Comparison of ENCODE assay signal across 28 cellular contexts in the genomic region with DNA sequence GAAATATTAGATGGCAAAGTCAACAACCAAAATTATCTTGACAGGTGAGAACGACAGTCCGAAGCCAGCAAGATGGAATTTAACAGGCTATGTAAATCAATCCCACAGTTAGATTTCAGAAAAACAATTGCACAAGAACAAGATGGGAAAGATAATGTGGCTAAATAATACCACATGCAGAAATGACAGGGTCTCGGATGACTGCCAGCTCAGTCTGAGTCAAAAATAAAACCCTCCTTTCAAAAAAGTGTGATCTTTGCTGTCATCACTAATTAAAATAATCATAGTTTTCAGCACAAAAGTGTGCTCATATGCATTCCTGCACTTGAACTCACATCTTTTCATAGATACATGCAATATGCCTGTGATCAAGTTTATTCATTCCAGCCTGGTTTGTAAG. TPM values are rescaled to one million over a fixed set of nuclear protein-coding genes. Genes with fewer than 3 reads are reported as not detected.
"Had no signal": no experiment of that assay in that cellular context is flagged by ENCODE, and none has a peak within 500 bp of the region (broad histone marks: within the 10 kb centered on the region; RNA-seq: fewer than 3 reads in every experiment).

No MANE protein-coding gene starts in this region.

- ATAC-seq: activated CD8-positive, alpha-beta memory T cell treated with anti-CD3 and anti-CD28 coated beads, Interleukin-2, amount 10 ng/mL, durations not matched to agents 7 days and 5 days; activated CD8-positive, alpha-beta T cell treated with anti-CD3 and anti-CD28 coated beads for 36 hours; heart left ventricle; left colon; psoas muscle; right cardiac atrium; stimulated activated naive CD8-positive, alpha-beta T cell treated with anti-CD3 and anti-CD28 coated beads, Interleukin-15, Interleukin-2, amounts not matched to agents 100 U/mL and 50 U/mL, for 24 hours; upper lobe of right lung had no signal

- H3K9me3 ChIP-seq: adrenal gland, ascending aorta, heart left ventricle, neutrophil, ovary, psoas muscle, upper lobe of right lung had no signal

- DNase-seq: activated CD4-positive, alpha-beta T cell treated with anti-CD3 and anti-CD28 coated beads, Interleukin-2, amount 10 ng/mL, durations not matched to agents 7 days and 5 days; activated CD4-positive, CD25-positive, alpha-beta regulatory T cell treated with anti-CD3 and anti-CD28 coated beads, Interleukin-2, amount 50 U/mL, for 72 hours; activated CD8-positive, alpha-beta memory T cell treated with anti-CD3 and anti-CD28 coated beads, Interleukin-2, amount 10 ng/mL, durations not matched to agents 7 days and 5 days; activated CD8-positive, alpha-beta T cell treated with anti-CD3 and anti-CD28 coated beads for 36 hours; activated gamma-delta T cell treated with Interleukin-2 at 50 U/mL for 16 hours; activated T-cell treated with anti-CD3 and anti-CD28 coated beads, Interleukin-2, amount 50 U/mL, for 1 hour; adrenal gland; brain microvascular endothelial cell; caudate nucleus; effector CD4-positive, alpha-beta T cell; heart left ventricle; left colon; mesenchymal stem cell; ovary; psoas muscle; right cardiac atrium; stimulated activated CD4-positive, alpha-beta T cell treated with anti-CD3 and anti-CD28 coated beads, Interleukin-12 subunit alpha, Interleukin-12 subunit beta, amount 100 ng/mL, for 4 hours; stimulated activated CD4-positive, alpha-beta T cell treated with anti-CD3 and anti-CD28 coated beads, Interleukin-4, amount 100 ng/mL, for 4 hours; stimulated activated naive CD8-positive, alpha-beta T cell treated with anti-CD3 and anti-CD28 coated beads, Interleukin-15, Interleukin-2, amounts not matched to agents 100 U/mL and 50 U/mL, for 24 hours; T-helper 2 cell; upper lobe of right lung; WERI-Rb-1 had no signal

- H3K27ac ChIP-seq: adrenal gland, ascending aorta, brain microvascular endothelial cell, heart left ventricle, neutrophil, ovary, psoas muscle, upper lobe of right lung, WERI-Rb-1 had no signal

- H3K4me3 ChIP-seq: adrenal gland, ascending aorta, heart left ventricle, ovary, psoas muscle, upper lobe of right lung had no signal

- H3K36me3 ChIP-seq: adrenal gland, ascending aorta, brain microvascular endothelial cell, heart left ventricle, neutrophil, ovary, upper lobe of right lung, WERI-Rb-1 had no signal

- H3K27me3 ChIP-seq: ascending aorta, brain microvascular endothelial cell, ovary, upper lobe of right lung had no signal

- H3K4me1 ChIP-seq: adrenal gland, ascending aorta, heart left ventricle, psoas muscle had no signal

RNA-seq across cellular contexts. Expression of a gene that starts 25.9 kb away (rescaled TPM):
- total RNA-seq: activated CD4-positive, alpha-beta T cell treated with anti-CD3 and anti-CD28 coated beads, Interleukin-2, amount 10 ng/mL, durations not matched to agents 7 days and 5 days; activated CD8-positive, alpha-beta memory T cell treated with anti-CD3 and anti-CD28 coated beads, Interleukin-2, amount 10 ng/mL, durations not matched to agents 7 days and 5 days; activated CD8-positive, alpha-beta T cell treated with anti-CD3 and anti-CD28 coated beads for 36 hours; heart left ventricle; mononuclear cell; myocyte; psoas muscle; right cardiac atrium; skeletal muscle tissue had no signal
- polyA plus RNA-seq: right cardiac atrium had no signal

RNA-seq across cellular contexts. Expression of a gene that starts 51.6 kb away (rescaled TPM):
- total RNA-seq: activated CD4-positive, alpha-beta T cell treated with anti-CD3 and anti-CD28 coated beads, Interleukin-2, amount 10 ng/mL, durations not matched to agents 7 days and 5 days; activated CD8-positive, alpha-beta memory T cell treated with anti-CD3 and anti-CD28 coated beads, Interleukin-2, amount 10 ng/mL, durations not matched to agents 7 days and 5 days; activated CD8-positive, alpha-beta T cell treated with anti-CD3 and anti-CD28 coated beads for 36 hours; epithelial cell of proximal tubule; mononuclear cell; myocyte had no signal
